21 cellular contexts compared by ENCODE assay signal in the genomic region with DNA sequence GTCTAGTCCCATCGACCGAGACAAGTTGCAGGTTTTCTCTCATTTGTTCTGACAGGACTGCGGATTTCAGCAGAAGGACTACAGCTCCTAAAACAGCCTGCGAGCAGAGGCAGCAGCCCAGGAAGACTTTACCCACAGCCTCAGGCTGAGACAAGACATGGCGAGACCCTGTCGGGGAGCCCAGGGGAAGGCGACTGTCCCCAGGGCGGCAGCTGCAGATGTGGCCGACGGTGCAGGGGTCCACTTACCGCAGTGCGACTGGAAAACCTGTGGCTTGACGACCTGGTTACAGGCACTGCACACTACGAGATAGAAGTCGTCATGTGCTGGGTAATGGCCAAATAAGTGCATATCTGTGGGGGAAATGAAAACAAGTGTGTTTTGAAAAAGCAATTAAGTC.
"Had no signal": no experiment of that assay in that cellular context is flagged by ENCODE, and none has a peak within 500 bp of the region (broad histone marks: within the 10 kb centered on the region; RNA-seq: fewer than 3 reads in every experiment).

No MANE protein-coding gene starts in this region.

- H3K4me3 Mint-ChIP-seq: activated CD4-positive, alpha-beta memory T cell treated with anti-CD3 and anti-CD28 coated beads, Interleukin-2, amount 10 ng/mL, durations not matched to agents 7 days and 5 days; activated CD4-positive, alpha-beta T cell treated with anti-CD3 and anti-CD28 coated beads for 36 hours; activated naive CD4-positive, alpha-beta T cell treated with anti-CD3 and anti-CD28 coated beads, Interleukin-2, amount 10 ng/mL, durations not matched to agents 7 days and 5 days; activated naive CD8-positive, alpha-beta T cell treated with anti-CD3 and anti-CD28 coated beads for 36 hours had no signal

- H3K4me1 Mint-ChIP-seq: activated naive CD4-positive, alpha-beta T cell treated with anti-CD3 and anti-CD28 coated beads, Interleukin-2, amount 10 ng/mL, durations not matched to agents 7 days and 5 days had no signal

- H3K27me3 Mint-ChIP-seq: activated CD4-positive, alpha-beta T cell treated with anti-CD3 and anti-CD28 coated beads for 36 hours; activated naive CD8-positive, alpha-beta T cell treated with anti-CD3 and anti-CD28 coated beads for 36 hours had no signal

- DNase-seq: activated CD4-positive, alpha-beta memory T cell treated with anti-CD3 and anti-CD28 coated beads, Interleukin-2, amount 10 ng/mL, durations not matched to agents 7 days and 5 days; activated CD4-positive, alpha-beta T cell treated with anti-CD3 and anti-CD28 coated beads for 36 hours; activated CD4-positive, alpha-beta T cell treated with anti-CD3 and anti-CD28 coated beads, Interleukin-2, amount 50 U/mL, for 1 hour; activated gamma-delta T cell treated with Interleukin-2 at 50 U/mL for 16 hours; activated naive CD4-positive, alpha-beta T cell treated with anti-CD3 and anti-CD28 coated beads, Interleukin-2, amount 10 ng/mL, durations not matched to agents 7 days and 5 days; activated naive CD8-positive, alpha-beta T cell treated with anti-CD3 and anti-CD28 coated beads for 36 hours; activated T-cell treated with anti-CD3 and anti-CD28 coated beads for 4 hours; activated T-cell treated with anti-CD3 and anti-CD28 coated beads, Interleukin-2, amount 50 U/mL, for 48 hours; MG63; MV-4-11; NCI-H1092 treated with DMSO at 0.1 percent for 48 hours; NCI-H1436; NCI-H1694 treated with DMSO at 0.1 percent for 48 hours; NCI-H2029 treated with DMSO at 0.1 percent for 48 hours; NCI-H446; NCI-H524; PC-9; SIG-M5; T-helper 1 cell had no signal

- H3K36me3 Mint-ChIP-seq: activated naive CD4-positive, alpha-beta T cell treated with anti-CD3 and anti-CD28 coated beads, Interleukin-2, amount 10 ng/mL, durations not matched to agents 7 days and 5 days had no signal

- H3K9me3 ChIP-seq: MG63 had no signal

- H3K4me3 ChIP-seq: MG63, PC-9 had no signal

- H3K4me2 ChIP-seq: PC-9 had no signal

- H2AFZ ChIP-seq: PC-9 had no signal

- H3K27me3 ChIP-seq: MG63 had no signal

- H3K9me3 Mint-ChIP-seq: activated CD4-positive, alpha-beta memory T cell treated with anti-CD3 and anti-CD28 coated beads, Interleukin-2, amount 10 ng/mL, durations not matched to agents 7 days and 5 days; activated naive CD4-positive, alpha-beta T cell treated with anti-CD3 and anti-CD28 coated beads, Interleukin-2, amount 10 ng/mL, durations not matched to agents 7 days and 5 days; activated naive CD8-positive, alpha-beta T cell treated with anti-CD3 and anti-CD28 coated beads for 36 hours; activated T-helper 2 cell treated with anti-CD3 and anti-CD28 coated beads, Interferon-gamma antibody, Interleukin-2, Interleukin-4, amounts not matched to agents 10 μg/mL and 5 μg/mL and 100 μg/mL, durations not matched to agents 14 hours and 24 hours and 36 hours had no signal

- ATAC-seq: activated CD4-positive, alpha-beta T cell treated with anti-CD3 and anti-CD28 coated beads for 36 hours had no signal

- H3K36me3 ChIP-seq: MG63 had no signal

- H3K27ac Mint-ChIP-seq: activated CD4-positive, alpha-beta memory T cell treated with anti-CD3 and anti-CD28 coated beads, Interleukin-2, amount 10 ng/mL, durations not matched to agents 7 days and 5 days; activated CD4-positive, alpha-beta T cell treated with anti-CD3 and anti-CD28 coated beads for 36 hours; activated naive CD4-positive, alpha-beta T cell treated with anti-CD3 and anti-CD28 coated beads, Interleukin-2, amount 10 ng/mL, durations not matched to agents 7 days and 5 days; activated naive CD8-positive, alpha-beta T cell treated with anti-CD3 and anti-CD28 coated beads for 36 hours; activated T-helper 2 cell treated with anti-CD3 and anti-CD28 coated beads, Interferon-gamma antibody, Interleukin-2, Interleukin-4, amounts not matched to agents 10 μg/mL and 5 μg/mL and 100 μg/mL, durations not matched to agents 14 hours and 24 hours and 36 hours had no signal

- H3K27ac ChIP-seq: PC-9, VCaP had no signal
